Comparison of ENCODE assay signal across 16 cellular contexts in genomic region chr10:122630526-122630925, GRCh38.
A peak's percentile ranks its signal among the peaks of the same experiment; 100 is the strongest.
DNase-seq lines count a peak whose midpoint lies in the region; ATAC-seq and TF ChIP-seq lines count a peak whose summit lies in the region.
"Had no signal": no experiment of that assay in that cellular context is flagged by ENCODE, and none has a peak within 500 bp of the region (broad histone marks: within the 10 kb centered on the region; RNA-seq: fewer than 3 reads in every experiment).

No MANE protein-coding gene starts in this region.

- no peaks in the 10 kb centered on the region for H3K4me1 Mint-ChIP-seq in endodermal cell
- H3K4me1 Mint-ChIP-seq: CD4-positive, alpha-beta memory T cell had no signal

- H3K27me3 ChIP-seq in endodermal cell (ENCODE audit: control insufficient read depth, insufficient read depth, low read length, poor library complexity, severe bottlenecking), result no peaks in the 10 kb centered on the region
- H3K27me3 ChIP-seq in sigmoid colon, result no peaks in the 10 kb centered on the region
- no peaks in the 10 kb centered on the region for H3K27me3 ChIP-seq in suprapubic skin
- no peaks in the 10 kb centered on the region for H3K27me3 ChIP-seq in upper lobe of right lung

- TF ChIP-seq POLR2A in sigmoid colon (IDR thresholded peaks at IDR 0.05), result no peak
- TF ChIP-seq POLR2A in suprapubic skin (IDR thresholded peaks at IDR 0.05), result no peak

- no peak overlapping the region for H3K9ac ChIP-seq in endodermal cell (ENCODE audit: extremely low read depth, low read length, poor library complexity, severe bottlenecking)

- H3K36me3 Mint-ChIP-seq in endodermal cell (ENCODE audit: low read depth), result no peaks in the 10 kb centered on the region
- H3K36me3 Mint-ChIP-seq: CD4-positive, alpha-beta memory T cell had no signal

- H3K27ac ChIP-seq in endodermal cell (ENCODE audit: low read depth, low read length), result no peak overlapping the region
- no peak overlapping the region for H3K27ac ChIP-seq in sigmoid colon
- no peak overlapping the region for H3K27ac ChIP-seq in suprapubic skin
- no peak overlapping the region for H3K27ac ChIP-seq in upper lobe of right lung

- intact Hi-C loops in sigmoid colon (cut with DNase I) (no loop called here), upper lobe of right lung (cut with DNase I) (no loop called here)

- no peak for TF ChIP-seq EP300 in sigmoid colon (IDR thresholded peaks at IDR 0.05)
- no peak for TF ChIP-seq EP300 in suprapubic skin (IDR thresholded peaks at IDR 0.05)

- H3K4me3 ChIP-seq in endodermal cell (ENCODE audit: low read length), result no peak overlapping the region
- no peak overlapping the region for H3K4me3 ChIP-seq in sigmoid colon
- no peak overlapping the region for H3K4me3 ChIP-seq in suprapubic skin
- no peak overlapping the region for H3K4me3 ChIP-seq in upper lobe of right lung
- H3K4me3 ChIP-seq: GM23338, HAP-1 had no signal

- TF ChIP-seq CTCF in endodermal cell (conservative IDR thresholded peaks at IDR 0.05) (no peak), sigmoid colon (IDR thresholded peaks at IDR 0.05) (no peak), suprapubic skin (IDR thresholded peaks at IDR 0.05) (no peak), upper lobe of right lung (IDR thresholded peaks at IDR 0.05) (no peak)

- no peak overlapping the region for H3K27ac Mint-ChIP-seq in endodermal cell
- H3K27ac Mint-ChIP-seq: GM23338, HFFc6 had no signal

- H3K9me3 Mint-ChIP-seq in endodermal cell, result no peaks in the 10 kb centered on the region
- H3K9me3 Mint-ChIP-seq: CD4-positive, alpha-beta memory T cell; GM23338 had no signal

- H3K4me1 ChIP-seq in endodermal cell (ENCODE audit: control insufficient read depth, insufficient read depth, low read length), result no peaks in the 10 kb centered on the region
- no peaks in the 10 kb centered on the region for H3K4me1 ChIP-seq in sigmoid colon
- H3K4me1 ChIP-seq in suprapubic skin, result no peaks in the 10 kb centered on the region
- H3K4me1 ChIP-seq in upper lobe of right lung, result no peaks in the 10 kb centered on the region
- H3K4me1 ChIP-seq: HAP-1 had no signal

- H3K9me3 ChIP-seq in endodermal cell (ENCODE audit: control insufficient read depth, low read length), result no peaks in the 10 kb centered on the region
- H3K9me3 ChIP-seq in sigmoid colon, result no peaks in the 10 kb centered on the region
- no peaks in the 10 kb centered on the region for H3K9me3 ChIP-seq in suprapubic skin
- H3K9me3 ChIP-seq in upper lobe of right lung, result no peaks in the 10 kb centered on the region
- H3K9me3 ChIP-seq: HAP-1 had no signal

- ATAC-seq in upper lobe of right lung, result no peak
- ATAC-seq in GM21360 (IDR thresholded peaks at IDR 0.05; ENCODE audit: unreplicated experiment), result no peak
- ATAC-seq: GM23338 had no signal

- H3K36me3 ChIP-seq in endodermal cell (ENCODE audit: control insufficient read depth, insufficient read depth, low read length) (no peaks in the 10 kb centered on the region), sigmoid colon (no peaks in the 10 kb centered on the region), suprapubic skin (no peaks in the 10 kb centered on the region), upper lobe of right lung (no peaks in the 10 kb centered on the region)
- H3K36me3 ChIP-seq: HAP-1 had no signal

- DNase-seq in endodermal cell (peak; percentile 12), sigmoid colon (peak; percentile 50), suprapubic skin (ENCODE audit: low spot score in 2 of 2) (peak; percentile 28 to 48), upper lobe of right lung (peak; percentile 28), DMS 273 (lab: John Stamatoyannopoulos, UW; ENCODE audit: unreplicated experiment) (no peak), NCI-H1694 (lab: John Stamatoyannopoulos, UW) (no peak)
- DNase-seq: C1 segment of cervical spinal cord; Calu3; CD4-positive, alpha-beta memory T cell; COR-L47; DMS153; DND-41; HFFc6 had no signal

- H3K4me3 Mint-ChIP-seq in endodermal cell, result no peak overlapping the region
- H3K4me3 Mint-ChIP-seq: CD4-positive, alpha-beta memory T cell; GM23338; HFFc6 had no signal

- 92 to 100% methylated on average over 1 to 5 of the region's 6 CpGs for WGBS in endodermal cell (ENCODE audit: insufficient coverage in 1 of 2, insufficient read length in 1 of 2), 2 experiments
- 93% methylated on average over 6 of the region's 6 CpGs for WGBS in sigmoid colon, 2 donors
- 92% methylated on average over 6 of the region's 6 CpGs for WGBS in suprapubic skin

- peaks cover 5% of the 10 kb centered on the region for H3K27me3 Mint-ChIP-seq in endodermal cell (ENCODE audit: insufficient read depth)

Comparison
In these comparisons a context has a peak if more than half of its experiments do, and no peak if none do; other contexts are left out.
1. DNase-seq: peak in endodermal cell (single experiment), sigmoid colon (single experiment), suprapubic skin (2 of 2) and upper lobe of right lung (single experiment); none in DMS 273 (single experiment) and NCI-H1694 (single experiment).